In genomic region chrX:39661508-39661907, GRCh38 we compare ENCODE assay signal across 29 cellular contexts.
"Had no signal": no experiment of that assay in that cellular context is flagged by ENCODE, and none has a peak within 500 bp of the region (broad histone marks: within the 10 kb centered on the region; RNA-seq: fewer than 3 reads in every experiment).

No MANE protein-coding gene starts in this region.

- FAIRE-seq: urothelium cell line had no signal

- H3K36me3 Mint-ChIP-seq: stimulated activated effector memory CD8-positive, alpha-beta T cell treated with anti-CD3 and anti-CD28 coated beads, Interleukin-12 subunit alpha, Interleukin-12 subunit beta, amount 100 ng/mL, for 72 hours; stimulated activated memory B cell treated with anti-CD40 and anti-IgM and Interleukin-4, amounts not matched to agents 10 μg/mL and 1 μg/mL and 100 μg/mL, for 72 hours; stimulated activated naive B cell treated with anti-CD40 and anti-IgM and Interleukin-4, amounts not matched to agents 10 μg/mL and 1 μg/mL and 100 μg/mL, for 72 hours; type B pancreatic cell had no signal

- H3K27me3 Mint-ChIP-seq: stimulated activated memory B cell treated with anti-CD40 and anti-IgM and Interleukin-4, amounts not matched to agents 10 μg/mL and 1 μg/mL and 100 μg/mL, for 72 hours; stimulated activated naive CD8-positive, alpha-beta T cell treated with anti-CD3 and anti-CD28 coated beads, Interleukin-15, amount 100 ng/mL, for 72 hours; stimulated activated naive CD8-positive, alpha-beta T cell treated with anti-CD3 and anti-CD28 coated beads, Interleukin-15, Interleukin-2, amounts not matched to agents 100 ng/mL and 50 ng/mL, for 24 hours; type B pancreatic cell had no signal

- H3K9me3 Mint-ChIP-seq: stimulated activated effector memory CD8-positive, alpha-beta T cell treated with anti-CD3 and anti-CD28 coated beads, Interleukin-12 subunit alpha, Interleukin-12 subunit beta, amount 100 ng/mL, for 72 hours; stimulated activated memory B cell treated with anti-CD40 and anti-IgM and Interleukin-4, amounts not matched to agents 10 μg/mL and 1 μg/mL and 100 μg/mL, for 72 hours; stimulated activated naive B cell treated with anti-CD40 and anti-IgM and Interleukin-4, amounts not matched to agents 10 μg/mL and 1 μg/mL and 100 μg/mL, for 72 hours; stimulated activated naive CD8-positive, alpha-beta T cell treated with anti-CD3 and anti-CD28 coated beads, Interleukin-15, amount 100 ng/mL, for 72 hours; stimulated activated naive CD8-positive, alpha-beta T cell treated with anti-CD3 and anti-CD28 coated beads, Interleukin-15, Interleukin-2, amounts not matched to agents 100 ng/mL and 50 ng/mL, for 24 hours; type B pancreatic cell had no signal

- H3K9me3 ChIP-seq: suprapubic skin, testis, thoracic aorta, thyroid gland, tibial artery, tibial nerve, transverse colon, upper lobe of left lung, upper lobe of right lung, uterus, vagina had no signal

- H3K4me1 Mint-ChIP-seq: stimulated activated effector memory CD8-positive, alpha-beta T cell treated with anti-CD3 and anti-CD28 coated beads, Interleukin-12 subunit alpha, Interleukin-12 subunit beta, amount 100 ng/mL, for 72 hours; stimulated activated memory B cell treated with anti-CD40 and anti-IgM and Interleukin-4, amounts not matched to agents 10 μg/mL and 1 μg/mL and 100 μg/mL, for 72 hours; stimulated activated naive B cell treated with anti-CD40 and anti-IgM and Interleukin-4, amounts not matched to agents 10 μg/mL and 1 μg/mL and 100 μg/mL, for 72 hours; stimulated activated naive CD8-positive, alpha-beta T cell treated with anti-CD3 and anti-CD28 coated beads, Interleukin-15, amount 100 ng/mL, for 72 hours had no signal

- H3K4me3 Mint-ChIP-seq: stimulated activated effector memory CD8-positive, alpha-beta T cell treated with anti-CD3 and anti-CD28 coated beads, Interleukin-12 subunit alpha, Interleukin-12 subunit beta, amount 100 ng/mL, for 72 hours; stimulated activated memory B cell treated with anti-CD40 and anti-IgM and Interleukin-4, amounts not matched to agents 10 μg/mL and 1 μg/mL and 100 μg/mL, for 72 hours; stimulated activated naive B cell treated with anti-CD40 and anti-IgM and Interleukin-4, amounts not matched to agents 10 μg/mL and 1 μg/mL and 100 μg/mL, for 72 hours; stimulated activated naive CD8-positive, alpha-beta T cell treated with anti-CD3 and anti-CD28 coated beads, Interleukin-15, amount 100 ng/mL, for 72 hours; stimulated activated naive CD8-positive, alpha-beta T cell treated with anti-CD3 and anti-CD28 coated beads, Interleukin-15, Interleukin-2, amounts not matched to agents 100 ng/mL and 50 ng/mL, for 24 hours; type B pancreatic cell had no signal

- H3K4me1 ChIP-seq: stomach, suprapubic skin, testis, thyroid gland, tibial artery, tibial nerve, transverse colon, upper lobe of left lung, upper lobe of right lung, uterus, vagina had no signal

- H3K36me3 ChIP-seq: stomach, suprapubic skin, thoracic aorta, thyroid gland, tibial artery, tibial nerve, transverse colon, upper lobe of left lung, upper lobe of right lung, uterus, vagina had no signal

- H3K4me3 ChIP-seq: stomach, suprapubic skin, testis, thoracic aorta, thyroid gland, tibial artery, tibial nerve, transverse colon, upper lobe of left lung, upper lobe of right lung, uterus, vagina had no signal

- H3K27ac ChIP-seq: stomach, suprapubic skin, testis, thoracic aorta, thyroid gland, tibial artery, tibial nerve, transverse colon, upper lobe of left lung, upper lobe of right lung, uterus, vagina had no signal

- ATAC-seq: stimulated activated effector memory CD8-positive, alpha-beta T cell treated with anti-CD3 and anti-CD28 coated beads, Interleukin-12 subunit alpha, Interleukin-12 subunit beta, amount 100 ng/mL, for 72 hours; stimulated activated memory B cell treated with anti-CD40 and anti-IgM and Interleukin-4, amounts not matched to agents 10 μg/mL and 1 μg/mL and 100 μg/mL, for 72 hours; stimulated activated naive B cell treated with anti-CD40 and anti-IgM and Interleukin-4, amounts not matched to agents 10 μg/mL and 1 μg/mL and 100 μg/mL, for 72 hours; stimulated activated naive CD8-positive, alpha-beta T cell treated with anti-CD3 and anti-CD28 coated beads, Interleukin-15, amount 100 ng/mL, for 72 hours; stimulated activated naive CD8-positive, alpha-beta T cell treated with anti-CD3 and anti-CD28 coated beads, Interleukin-15, Interleukin-2, amounts not matched to agents 100 U/mL and 50 U/mL, for 24 hours; upper lobe of right lung had no signal

- H3K27me3 ChIP-seq: stomach, suprapubic skin, testis, thyroid gland, tibial artery, tibial nerve, transverse colon, upper lobe of left lung, upper lobe of right lung, uterus, vagina had no signal

- H3K27ac Mint-ChIP-seq: stimulated activated effector memory CD8-positive, alpha-beta T cell treated with anti-CD3 and anti-CD28 coated beads, Interleukin-12 subunit alpha, Interleukin-12 subunit beta, amount 100 ng/mL, for 72 hours; stimulated activated memory B cell treated with anti-CD40 and anti-IgM and Interleukin-4, amounts not matched to agents 10 μg/mL and 1 μg/mL and 100 μg/mL, for 72 hours; stimulated activated naive B cell treated with anti-CD40 and anti-IgM and Interleukin-4, amounts not matched to agents 10 μg/mL and 1 μg/mL and 100 μg/mL, for 72 hours; stimulated activated naive CD8-positive, alpha-beta T cell treated with anti-CD3 and anti-CD28 coated beads, Interleukin-15, Interleukin-2, amounts not matched to agents 100 ng/mL and 50 ng/mL, for 24 hours; type B pancreatic cell had no signal

- DNase-seq: stimulated activated CD4-positive, alpha-beta T cell treated with anti-CD3 and anti-CD28 coated beads, Interleukin-2, amount 100 ng/mL, for 48 hours; stimulated activated CD4-positive, alpha-beta T cell treated with anti-CD3 and anti-CD28 coated beads, Interleukin-4, amount 100 ng/mL, for 1 hour; stimulated activated CD4-positive, alpha-beta T cell treated with anti-CD3 and anti-CD28 coated beads, Interleukin-4, amount 100 ng/mL, for 24 hours; stimulated activated CD4-positive, alpha-beta T cell treated with anti-CD3 and anti-CD28 coated beads, Interleukin-4, amount 100 ng/mL, for 4 hours; stimulated activated CD8-positive, alpha-beta memory T cell treated with anti-CD3 and anti-CD28 coated beads, Interleukin-4, amount 100 ng/mL, for 48 hours; stimulated activated naive B cell treated with anti-CD40 and anti-IgM and Interleukin-4, amounts not matched to agents 10 μg/mL and 1 μg/mL and 100 μg/mL, for 72 hours; stimulated activated naive CD4-positive, alpha-beta T cell; stimulated activated naive CD4-positive, alpha-beta T cell treated with Interleukin-2 at 50 U/mL for 16 hours; stimulated activated naive CD8-positive, alpha-beta T cell treated with anti-CD3 and anti-CD28 coated beads, Interleukin-15, amount 100 ng/mL, for 72 hours; stimulated activated naive CD8-positive, alpha-beta T cell treated with anti-CD3 and anti-CD28 coated beads, Interleukin-15, Interleukin-2, amounts not matched to agents 100 U/mL and 50 U/mL, for 24 hours; stomach; substantia nigra; testis; thyroid gland; tibial artery; transverse colon; trophoblast cell; upper lobe of left lung; upper lobe of right lung; uterus had no signal
